Comparison of ENCODE assay signal across 23 cellular contexts in genomic region chr5:14401639-14402038, GRCh38.
"Had no signal": no experiment of that assay in that cellular context is flagged by ENCODE, and none has a peak within 500 bp of the region (broad histone marks: within the 10 kb centered on the region; RNA-seq: fewer than 3 reads in every experiment).

No MANE protein-coding gene starts in this region.

- H3K27ac Mint-ChIP-seq: activated CD4-positive, alpha-beta T cell treated with anti-CD3 and anti-CD28 coated beads for 36 hours; activated T-helper 1 cell treated with anti-CD3 and anti-CD28 coated beads, Interleukin-12 subunit alpha, Interleukin-12 subunit beta, Interleukin-2, Interleukin-4 antibody, amounts not matched to agents 30 ng/mL and 10 ng/mL and 1 ng/mL, durations not matched to agents 14 hours and 24 hours and 36 hours had no signal

- H3K27me3 Mint-ChIP-seq: activated CD4-positive, alpha-beta T cell treated with anti-CD3 and anti-CD28 coated beads for 36 hours; activated naive CD8-positive, alpha-beta T cell treated with anti-CD3 and anti-CD28 coated beads for 36 hours; central memory CD8-positive, alpha-beta T cell had no signal

- DNase-seq: activated CD4-positive, alpha-beta T cell treated with anti-CD3 and anti-CD28 coated beads for 36 hours; activated CD4-positive, alpha-beta T cell treated with anti-CD3 and anti-CD28 coated beads, Interleukin-2, amount 10 ng/mL, durations not matched to agents 7 days and 5 days; activated CD4-positive, alpha-beta T cell treated with anti-CD3 and anti-CD28 coated beads, Interleukin-2, amount 50 U/mL, for 48 hours; activated CD8-positive, alpha-beta T cell treated with anti-CD3 and anti-CD28 coated beads, Interleukin-2, amount 10 ng/mL, durations not matched to agents 7 days and 5 days; activated effector memory CD4-positive, alpha-beta T cell treated with Interleukin-2 at 50 U/mL for 16 hours; activated naive CD4-positive, alpha-beta T cell treated with anti-CD3 and anti-CD28 coated beads, Interleukin-2, amount 50 U/mL, for 16 hours; activated naive CD8-positive, alpha-beta T cell treated with anti-CD3 and anti-CD28 coated beads for 36 hours; activated T-cell treated with anti-CD3 and anti-CD28 coated beads for 4 hours; activated T-cell treated with anti-CD3 and anti-CD28 coated beads, Interleukin-2, amount 50 U/mL, for 4 hours; amygdala; NCI-H1105; NCI-H1417 treated with DMSO at 0.1 percent for 48 hours; NCI-H1694; NCI-H1930; NCI-H345; NCI-H524 treated with DMSO at 0.1 percent for 48 hours; SHP77 treated with DMSO at 0.1 percent for 48 hours had no signal

- H3K27ac ChIP-seq: ascending aorta, cardiac muscle cell had no signal

- H3K4me3 Mint-ChIP-seq: activated CD4-positive, alpha-beta T cell treated with anti-CD3 and anti-CD28 coated beads for 36 hours; activated CD4-positive, alpha-beta T cell treated with anti-CD3 and anti-CD28 coated beads, Interleukin-2, amount 10 ng/mL, durations not matched to agents 7 days and 5 days; activated T-cell treated with anti-CD3 and anti-CD28 coated beads, Interleukin-2, amount 50 U/mL, for 4 hours; activated T-helper 1 cell treated with anti-CD3 and anti-CD28 coated beads, Interleukin-12 subunit alpha, Interleukin-12 subunit beta, Interleukin-2, Interleukin-4 antibody, amounts not matched to agents 30 ng/mL and 10 ng/mL and 1 ng/mL, durations not matched to agents 14 hours and 24 hours and 36 hours; central memory CD8-positive, alpha-beta T cell; T-helper 2 cell treated with Interferon-gamma antibody and Interleukin-4, amounts not matched to agents 5 μg/mL and 100 μg/mL, for 36 hours had no signal

- H3K27me3 ChIP-seq: ascending aorta, cardiac muscle cell had no signal

- H3K4me3 ChIP-seq: ascending aorta, cardiac muscle cell had no signal

- H3K9me3 ChIP-seq: ascending aorta had no signal

- ATAC-seq: activated CD4-positive, alpha-beta T cell treated with anti-CD3 and anti-CD28 coated beads for 36 hours; activated CD8-positive, alpha-beta T cell treated with anti-CD3 and anti-CD28 coated beads, Interleukin-2, amount 10 ng/mL, durations not matched to agents 7 days and 5 days; activated T-cell treated with anti-CD3 and anti-CD28 coated beads, Interleukin-2, amount 50 U/mL, for 4 hours; Panc1 had no signal
